In the genomic region with DNA sequence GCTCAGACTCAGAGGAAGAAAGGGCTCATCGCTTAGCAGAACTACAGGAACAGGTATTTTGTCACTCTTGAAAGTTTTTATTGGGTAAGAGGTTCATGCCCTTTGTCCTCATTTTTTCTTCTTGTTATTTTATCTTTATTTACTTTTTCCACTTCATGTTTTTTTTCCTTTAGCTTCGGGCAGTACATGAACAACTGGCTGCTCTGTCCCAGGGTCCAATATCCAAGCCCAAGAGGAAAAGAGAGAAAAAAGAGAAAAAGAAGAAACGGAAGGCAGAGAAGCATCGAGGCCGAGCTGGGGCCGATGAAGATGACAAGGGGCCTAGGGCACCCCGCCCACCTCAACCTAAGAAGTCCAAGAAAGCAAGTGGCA, we compare ENCODE assay signal across 15 cellular contexts. TPM values are rescaled to one million over a fixed set of nuclear protein-coding genes. Genes with fewer than 3 reads are reported as not detected.
A peak's percentile ranks its signal among the peaks of the same experiment; 100 is the strongest.
DNase-seq lines count a peak whose midpoint lies in the region; ATAC-seq, FAIRE-seq and TF ChIP-seq lines count a peak whose summit lies in the region.
"Had no signal": no experiment of that assay in that cellular context is flagged by ENCODE, and none has a peak within 500 bp of the region (broad histone marks: within the 10 kb centered on the region; RNA-seq: fewer than 3 reads in every experiment).

No MANE protein-coding gene starts in this region.

- H3K27me3 ChIP-seq in DND-41 (ENCODE audit: insufficient read depth, low read length, poor library complexity) (no peaks in the 10 kb centered on the region), astrocyte (ENCODE audit: insufficient read depth, low read length) (no peaks in the 10 kb centered on the region)

- H3K4me1 Mint-ChIP-seq in CD14-positive monocyte (peaks cover 60% of the 10 kb centered on the region), astrocyte (ENCODE audit: low read depth, unreplicated experiment) (peaks cover 53% of the 10 kb centered on the region)
- H3K4me1 Mint-ChIP-seq in naive thymus-derived CD8-positive, alpha-beta T cell = peaks cover 34 to 71% (median 57%) of the 10 kb centered on the region in 4 donors

- H3K4me1 ChIP-seq in DND-41 (ENCODE audit: insufficient read depth, low read length) (peaks cover 40% of the 10 kb centered on the region), astrocyte (ENCODE audit: insufficient read depth, low read length) (peaks cover 21% of the 10 kb centered on the region)

- H3K27ac ChIP-seq in DND-41 (ENCODE audit: low read length) (no peak overlapping the region), astrocyte (ENCODE audit: low read depth, low read length) (no peak overlapping the region)
- H3K27ac ChIP-seq: epithelial cell of prostate had no signal

- intact Hi-C loops in CD14-positive monocyte (cut with micrococcal nuclease) = no loop called here

- H3K9me3 ChIP-seq in DND-41 (ENCODE audit: insufficient read depth, low read length, severe bottlenecking) (no peaks in the 10 kb centered on the region), astrocyte (ENCODE audit: insufficient read depth, low read depth, low read length) (no peaks in the 10 kb centered on the region)

- H2AFZ ChIP-seq in DND-41 (ENCODE audit: low read depth, low read length) (no peak overlapping the region), astrocyte (ENCODE audit: low read depth, low read length) (no peak overlapping the region)

- H3K4me2 ChIP-seq in DND-41 (ENCODE audit: insufficient read depth, low read length) = peak overlapping the region; percentile 82; the same call in 1 of the 2 replicates
- peak overlapping the region; percentile 97 for H3K4me2 ChIP-seq in astrocyte (ENCODE audit: low read length)

- TF ChIP-seq CTCF in CD14-positive monocyte (IDR thresholded peaks at IDR 0.05) = no peak
- TF ChIP-seq CTCF in DND-41 (IDR thresholded peaks at IDR 0.05; ENCODE audit: borderline replicate concordance, extremely low read depth, low read length, poor library complexity, severe bottlenecking) = no peak
- TF ChIP-seq CTCF in astrocyte (IDR thresholded peaks at IDR 0.05; ENCODE audit: insufficient read depth, low read depth, low read length) = no peak

- H3K27ac Mint-ChIP-seq in CD14-positive monocyte (peak overlapping the region in 4 of 7 donors; percentile 3 to 78 (median 67)), astrocyte (ENCODE audit: unreplicated experiment) (no peak overlapping the region)
- H3K27ac Mint-ChIP-seq in naive thymus-derived CD8-positive, alpha-beta T cell = peak overlapping the region; percentile 6 to 91 (median 72)

- H3K9me3 Mint-ChIP-seq in CD14-positive monocyte (peaks cover 0 to 2% (median 0%) of the 10 kb centered on the region in 7 donors), astrocyte (ENCODE audit: unreplicated experiment) (no peaks in the 10 kb centered on the region)
- no peaks in the 10 kb centered on the region for H3K9me3 Mint-ChIP-seq in naive thymus-derived CD8-positive, alpha-beta T cell

- H3K9ac ChIP-seq in DND-41 (ENCODE audit: low read depth, low read length) = no peak overlapping the region
- H3K9ac ChIP-seq in astrocyte (ENCODE audit: low read length) = no peak overlapping the region

- H3K4me3 Mint-ChIP-seq in CD14-positive monocyte (no peak overlapping the region), astrocyte (ENCODE audit: unreplicated experiment) (peak overlapping the region; percentile 100)
- no peak overlapping the region for H3K4me3 Mint-ChIP-seq in naive thymus-derived CD8-positive, alpha-beta T cell

- no peak overlapping the region for H3K4me3 ChIP-seq in DND-41 (ENCODE audit: low read depth in 1 of 2, low read length in 2 of 2)
- no peak overlapping the region for H3K4me3 ChIP-seq in astrocyte (ENCODE audit: insufficient read depth, low read depth, low read length)
- H3K4me3 ChIP-seq: skin epidermis had no signal

- DNase-seq in CD14-positive monocyte (ENCODE audit: low spot score) = no peak
- no peak for DNase-seq in DND-41
- no peak for DNase-seq in astrocyte (ENCODE audit: low read depth)
- no peak for DNase-seq in naive thymus-derived CD8-positive, alpha-beta T cell
- DNase-seq in H4 (ENCODE audit: low spot score) = no peak
- no peak for DNase-seq in ACHN
- no peak for DNase-seq in islet precursor cell
- no peak for DNase-seq in dedifferentiated amniotic fluid mesenchymal stem cell (ENCODE audit: extremely low spot score)
- DNase-seq: activated effector memory CD4-positive, alpha-beta T cell treated with anti-CD3 and anti-CD28 coated beads, Interleukin-2, amount 50 U/mL, for 16 hours; central memory CD4-positive, alpha-beta T cell; head of caudate nucleus; NCI-H2171 had no signal

- FAIRE-seq in astrocyte (lab: Jason Lieb, UNC) = no peak

- POLR2A ChIA-PET in naive thymus-derived CD8-positive, alpha-beta T cell (lab: Charles Lee) = interaction anchor here (0.5 to 21.1 kb wide), 5 partner anchors 9 to 39 kb away, joined by 3 to 510 read pairs (median 5); partner anchors contain the start of genes BRD2, HLA-DMA and HLA-DMB

- peaks cover 0 to 3% (median 0%) of the 10 kb centered on the region in 3 donors for H3K27me3 Mint-ChIP-seq in CD14-positive monocyte (ENCODE audit: low read depth in 3 of 3)
- no peaks in the 10 kb centered on the region for H3K27me3 Mint-ChIP-seq in astrocyte (ENCODE audit: low read depth, unreplicated experiment)
- H3K27me3 Mint-ChIP-seq in naive thymus-derived CD8-positive, alpha-beta T cell = no peaks in the 10 kb centered on the region

- peaks cover 89 to 98% of the 10 kb centered on the region in 2 donors for H3K36me3 Mint-ChIP-seq in CD14-positive monocyte
- H3K36me3 Mint-ChIP-seq in astrocyte (ENCODE audit: low read depth, unreplicated experiment) = peaks cover 50% of the 10 kb centered on the region
- H3K36me3 Mint-ChIP-seq in naive thymus-derived CD8-positive, alpha-beta T cell = peaks cover 25 to 91% (median 51%) of the 10 kb centered on the region in 3 donors

- H3K79me2 ChIP-seq in DND-41 (ENCODE audit: insufficient read depth, low read length) (peaks cover 64% of the 10 kb centered on the region), astrocyte (ENCODE audit: insufficient read depth, low read length) (peaks cover 79% of the 10 kb centered on the region)

- in situ Hi-C loops in ACHN (cut with HindIII; ENCODE audit: low pct_ligation_motif_present, low pct_unique_long_range_greater_than_20kb, low sequenced_read_pairs) = no loop called here

- H3K36me3 ChIP-seq in DND-41 (ENCODE audit: insufficient read depth, low read length) (peaks cover 89% of the 10 kb centered on the region), astrocyte (ENCODE audit: insufficient read depth, low read length) (peaks cover 89% of the 10 kb centered on the region)

- no peak for ATAC-seq in DND-41 (ENCODE audit: insufficient read depth, low read depth)
- ATAC-seq in naive thymus-derived CD8-positive, alpha-beta T cell = no peak

- H4K20me1 ChIP-seq in DND-41 (ENCODE audit: insufficient read depth, low read length) = peaks cover 79% of the 10 kb centered on the region
- H4K20me1 ChIP-seq in astrocyte (ENCODE audit: insufficient read depth, low read length) = peaks cover 100% of the 10 kb centered on the region

RNA-seq across cellular contexts. Expression of gene BRD2, which starts 9.5 kb away (rescaled TPM):
- polyA plus RNA-seq in CD14-positive monocyte = 10 to 100 TPM in 1 of 2 donors, 1 to 10 TPM in 1; 9.6 to 21.7 TPM
- 213 and 234 TPM in 2 replicates for total RNA-seq in astrocyte
- 100 to 1,000 TPM; 454 to 455 TPM for total RNA-seq in naive thymus-derived CD8-positive, alpha-beta T cell
- 10 to 100 TPM; 24.5 to 72.8 (median 29.8) TPM for polyA plus RNA-seq in naive thymus-derived CD8-positive, alpha-beta T cell
- 52.2 and 57.6 TPM in 2 replicates for total RNA-seq in H4 (2014; rRNA removed; shearing (Covaris generic))

RNA-seq across cellular contexts. Expression of gene HLA-DMA, which starts 25.0 kb away (rescaled TPM):
- polyA plus RNA-seq in CD14-positive monocyte = 100 to 1,000 TPM; 434 to 526 TPM
- total RNA-seq in astrocyte = 5.2 and 8.1 TPM in 2 replicates
- 10 to 100 TPM; 38.7 to 39.7 TPM for total RNA-seq in naive thymus-derived CD8-positive, alpha-beta T cell
- polyA plus RNA-seq in naive thymus-derived CD8-positive, alpha-beta T cell = 10 to 100 TPM; 23.7 to 37.4 (median 26.9) TPM
- 10.3 and 13.0 TPM in 2 replicates for total RNA-seq in H4 (2014; rRNA removed; shearing (Covaris generic))

RNA-seq across cellular contexts. Expression of gene HLA-DOA, which starts 31.5 kb away (rescaled TPM):
- 1 to 10 TPM; 2.8 to 9.1 TPM for polyA plus RNA-seq in CD14-positive monocyte
- 0.48 and 0.89 TPM in 2 replicates for total RNA-seq in astrocyte
- total RNA-seq in naive thymus-derived CD8-positive, alpha-beta T cell = 10 to 100 TPM; 50.7 to 51.7 TPM
- polyA plus RNA-seq in naive thymus-derived CD8-positive, alpha-beta T cell = 10 to 100 TPM; 26.4 to 61.0 (median 33.2) TPM
- total RNA-seq in H4 (2014; rRNA removed; shearing (Covaris generic)) = 0.14 TPM in 1 of 2 replicates, not detected in the other
- total RNA-seq: HT1080 had no signal

RNA-seq across cellular contexts. Expression of gene HLA-DMB, which starts 37.1 kb away (rescaled TPM):
- 100 to 1,000 TPM; 726 to 924 TPM for polyA plus RNA-seq in CD14-positive monocyte
- 0.11 and 0.24 TPM in 2 replicates for total RNA-seq in astrocyte
- 10 to 100 TPM; 23.0 to 23.5 TPM for total RNA-seq in naive thymus-derived CD8-positive, alpha-beta T cell
- polyA plus RNA-seq in naive thymus-derived CD8-positive, alpha-beta T cell = 10 to 100 TPM; 10.8 to 22.5 (median 16.8) TPM
- 4.5 and 4.6 TPM in 2 replicates for total RNA-seq in H4 (2014; rRNA removed; shearing (Covaris generic))

Comparison
In these comparisons a context has a peak if more than half of its experiments do, and no peak if none do; other contexts are left out.
1. RNA of gene HLA-DOA, which starts 31.5 kb away (total RNA-seq): 50.7 to 51.7 TPM in naive thymus-derived CD8-positive, alpha-beta T cell; 0.48 to 0.89 TPM in astrocyte and 0.14 TPM in H4; every median in the first group is over 10 times any median in the second.